Comparison of ENCODE assay signal across 17 cellular contexts in the genomic region with DNA sequence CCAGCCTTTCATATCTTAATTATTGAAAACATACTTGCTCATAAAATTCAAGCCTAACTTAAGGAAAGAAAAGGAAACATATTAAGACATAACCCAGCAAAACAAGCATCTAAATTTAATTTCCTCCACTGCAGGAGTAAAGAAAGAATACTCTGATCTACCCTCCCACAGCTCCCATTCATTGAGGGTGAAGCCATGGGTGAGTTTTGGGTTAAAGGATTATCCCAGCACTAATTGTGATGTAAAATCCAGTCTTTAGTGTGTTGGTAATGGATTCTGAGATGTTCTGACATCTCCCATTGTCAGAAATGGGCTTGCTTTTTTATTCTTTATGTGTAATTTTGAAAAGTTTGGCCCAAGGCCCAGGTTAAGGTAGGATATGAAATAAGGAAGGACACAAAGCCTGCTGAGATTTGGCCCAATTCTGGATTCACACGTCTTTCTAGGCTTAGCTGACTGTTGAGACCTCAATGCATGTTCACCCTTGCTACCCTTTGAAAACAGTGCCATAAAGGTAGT. TPM values are rescaled to one million over a fixed set of nuclear protein-coding genes. Genes with fewer than 3 reads are reported as not detected.
DNase-seq lines count a peak whose midpoint lies in the region; TF ChIP-seq lines count a peak whose summit lies in the region.
"Had no signal": no experiment of that assay in that cellular context is flagged by ENCODE, and none has a peak within 500 bp of the region (broad histone marks: within the 10 kb centered on the region; RNA-seq: fewer than 3 reads in every experiment).

No MANE protein-coding gene starts in this region.

- no peak overlapping the region for H3K4me3 Mint-ChIP-seq in type B pancreatic cell
- H3K4me3 Mint-ChIP-seq: CD4-positive, CD25-positive, alpha-beta regulatory T cell; CD8-positive, alpha-beta memory T cell had no signal

- 54% methylated on average over 1 of the region's 1 CpG for WGBS in HUES64
- 88% methylated on average over 1 of the region's 1 CpG for WGBS in esophagus muscularis mucosa
- WGBS in hepatocyte (ENCODE audit: low lambda C conversion rate, missing lambda C conversion rate) = 91% methylated on average over 1 of the region's 1 CpG

- H3K9me3 ChIP-seq in HUES64 (ENCODE audit: insufficient read depth, low read depth, low read length) = no peaks in the 10 kb centered on the region
- H3K9me3 ChIP-seq in esophagus muscularis mucosa = no peaks in the 10 kb centered on the region
- no peaks in the 10 kb centered on the region for H3K9me3 ChIP-seq in hepatocyte (ENCODE audit: low read depth)
- H3K9me3 ChIP-seq: BE2C, Caco-2 had no signal

- no peaks in the 10 kb centered on the region for H3K9me2 ChIP-seq in hepatocyte (replicated peaks; ENCODE audit: insufficient read depth)

- H3K36me3 ChIP-seq in H7 (replicated peaks; ENCODE audit: control insufficient read depth, insufficient read depth, low read length) = no peaks in the 10 kb centered on the region
- H3K36me3 ChIP-seq in HUES64 (ENCODE audit: insufficient read depth, low read length) = no peaks in the 10 kb centered on the region
- peaks cover 47 to 100% (median 83%) of the 10 kb centered on the region in 4 donors for H3K36me3 ChIP-seq in esophagus muscularis mucosa
- H3K36me3 ChIP-seq in hepatocyte (replicated peaks; ENCODE audit: insufficient read depth, low read depth) = no peaks in the 10 kb centered on the region
- H3K36me3 ChIP-seq: BE2C had no signal

- H4K20me1 ChIP-seq in hepatocyte (ENCODE audit: insufficient read depth, poor library complexity, severe bottlenecking) = no peaks in the 10 kb centered on the region

- no peaks in the 10 kb centered on the region for H3K27me3 Mint-ChIP-seq in type B pancreatic cell
- H3K27me3 Mint-ChIP-seq: CD4-positive, CD25-positive, alpha-beta regulatory T cell had no signal

- H3K4me2 ChIP-seq in hepatocyte = no peak overlapping the region

- peaks cover 3% of the 10 kb centered on the region for H3K9me3 Mint-ChIP-seq in type B pancreatic cell
- H3K9me3 Mint-ChIP-seq: CD8-positive, alpha-beta memory T cell had no signal

- H3K4me1 Mint-ChIP-seq in type B pancreatic cell (ENCODE audit: unreplicated experiment) = no peaks in the 10 kb centered on the region
- H3K4me1 Mint-ChIP-seq: CD8-positive, alpha-beta memory T cell had no signal

- no peaks in the 10 kb centered on the region for H3K79me2 ChIP-seq in hepatocyte

- peak; percentile 19 for DNase-seq in H7
- no peak for DNase-seq in esophagus muscularis mucosa (ENCODE audit: extremely low spot score)
- DNase-seq in type B pancreatic cell (ENCODE audit: extremely low spot score, unreplicated experiment) = no peak
- no peak for DNase-seq in hepatocyte (ENCODE audit: low spot score)
- DNase-seq in foreskin melanocyte = no peak
- no peak for DNase-seq in COR-L47 (lab: John Stamatoyannopoulos, UW)
- DNase-seq: ACHN; BE2C; C1 segment of cervical spinal cord; Caco-2; CD4-positive, CD25-positive, alpha-beta regulatory T cell; CD8-positive, alpha-beta memory T cell; GDM1; GOT3; HCEC 1CT; KG1 had no signal

- no peak for TF ChIP-seq EP300 in esophagus muscularis mucosa (IDR thresholded peaks at IDR 0.05)

- H2AFZ ChIP-seq in hepatocyte = no peak overlapping the region

- H3K36me3 Mint-ChIP-seq in type B pancreatic cell = no peaks in the 10 kb centered on the region

- H3K4me1 ChIP-seq in HUES64 (ENCODE audit: insufficient read depth, low read length) = peaks cover 28% of the 10 kb centered on the region
- peaks cover 3 to 15% (median 8%) of the 10 kb centered on the region in 4 donors for H3K4me1 ChIP-seq in esophagus muscularis mucosa
- H3K4me1 ChIP-seq in hepatocyte (ENCODE audit: insufficient read depth) = no peaks in the 10 kb centered on the region
- H3K4me1 ChIP-seq: BE2C, Caco-2 had no signal

- H3K27me3 ChIP-seq in H7 (ENCODE audit: control insufficient read depth, insufficient read depth, low read length) = no peaks in the 10 kb centered on the region
- no peaks in the 10 kb centered on the region for H3K27me3 ChIP-seq in HUES64 (ENCODE audit: insufficient read depth, low read length)
- no peaks in the 10 kb centered on the region for H3K27me3 ChIP-seq in esophagus muscularis mucosa
- no peaks in the 10 kb centered on the region for H3K27me3 ChIP-seq in hepatocyte
- H3K27me3 ChIP-seq: BE2C had no signal

- H3K27ac ChIP-seq in HUES64 (ENCODE audit: low read depth, low read length) = peak overlapping the region; percentile 48; the same call in 1 of the 2 replicates
- peak overlapping the region; percentile 23 to 51 (median 42) for H3K27ac ChIP-seq in esophagus muscularis mucosa (replicated peaks in 1 of 4)
- H3K27ac ChIP-seq in hepatocyte = no peak overlapping the region

- no peak for TF ChIP-seq CTCF in esophagus muscularis mucosa (IDR thresholded peaks at IDR 0.05)
- no peak for TF ChIP-seq CTCF in type B pancreatic cell (conservative IDR thresholded peaks at IDR 0.05)
- TF ChIP-seq CTCF in hepatocyte (IDR thresholded peaks at IDR 0.05; ENCODE audit: poor library complexity) = no peak

- TF ChIP-seq POLR2A in esophagus muscularis mucosa (IDR thresholded peaks at IDR 0.05; ENCODE audit: low read depth) = no peak

- no peak overlapping the region for H3K9ac ChIP-seq in HUES64 (ENCODE audit: low read depth, low read length)

- H3K4me3 ChIP-seq in H7 (ENCODE audit: insufficient read depth, low read depth, low read length) (no peak overlapping the region), HUES64 (ENCODE audit: low read length) (no peak overlapping the region), esophagus muscularis mucosa (no peak overlapping the region), hepatocyte (no peak overlapping the region)

- intact Hi-C loops in esophagus muscularis mucosa (cut with DNase I) = no loop called here

- H3K27ac Mint-ChIP-seq in type B pancreatic cell = no peak overlapping the region
- H3K27ac Mint-ChIP-seq: CD4-positive, CD25-positive, alpha-beta regulatory T cell; CD8-positive, alpha-beta memory T cell had no signal

RNA-seq across cellular contexts. Expression of a gene that starts 50.4 kb away (rescaled TPM):
- total RNA-seq in H7 (2014; rRNA removed; shearing (Covaris generic)) = 0.48 and 0.81 TPM in 2 replicates
- polyA plus RNA-seq in HUES64 (2013, experiment 1 of 2) = 0.65 TPM
- 0.76 TPM for polyA plus RNA-seq in HUES64 (2013, experiment 2 of 2)
- total RNA-seq in esophagus muscularis mucosa = 1,000 to 10,000 TPM; 1,380 to 2,231 (median 1,856) TPM
- total RNA-seq in type B pancreatic cell (ENCODE audit: low replicate concordance) = 0.38 and 11.2 TPM in 2 replicates
- total RNA-seq in hepatocyte = 37.9 and 45.4 TPM in 2 replicates
- 15.2 and 15.7 TPM in 2 replicates for polyA plus RNA-seq in hepatocyte
- total RNA-seq: CD4-positive, CD25-positive, alpha-beta regulatory T cell; CD8-positive, alpha-beta memory T cell had no signal
- polyA plus RNA-seq: CD4-positive, CD25-positive, alpha-beta regulatory T cell; CD8-positive, alpha-beta memory T cell had no signal

RNA-seq across cellular contexts. Expression of a gene that starts 56.4 kb away (rescaled TPM):
- 9.1 TPM in 2 replicates for total RNA-seq in H7 (2014; rRNA removed; shearing (Covaris generic))
- polyA plus RNA-seq in HUES64 (2013, experiment 1 of 2) = 21.8 TPM
- polyA plus RNA-seq in HUES64 (2013, experiment 2 of 2) = 25.9 TPM
- total RNA-seq in esophagus muscularis mucosa (10 to 100 TPM; 15.1 to 26.6 (median 21.3) TPM), type B pancreatic cell (ENCODE audit: low replicate concordance) (26.5 and 27.5 TPM in 2 replicates), hepatocyte (35.8 and 37.7 TPM in 2 replicates)
- 57.4 and 62.3 TPM in 2 replicates for polyA plus RNA-seq in hepatocyte

Comparison
In these comparisons a context has a peak if more than half of its experiments do, and no peak if none do; other contexts are left out.
1. RNA of a gene that starts 50.4 kb away (total RNA-seq): 1,380 to 2,231 TPM in esophagus muscularis mucosa; 37.9 to 45.4 TPM in hepatocyte, 0.38 to 11.2 TPM in type B pancreatic cell and 0.48 to 0.81 TPM in H7; every median in the first group is over 10 times any median in the second.